ENCODE assay signal across 1 cellular context in genomic region chr1:201712387-201713092, GRCh38.
TF ChIP-seq lines count a peak whose summit lies in the region.

No MANE protein-coding gene starts in this region.

TF ChIP-seq in A549, 52 proteins besides CTCF, POLR2A, EP300 and RAD21 (continued from another document):
- TF ChIP-seq HMGXB4 (CRISPR knock-in tag; IDR thresholded peaks at IDR 0.05; ENCODE audit: borderline replicate concordance) (no peak), BCL3 (IDR thresholded peaks at IDR 0.05) (no peak)
